In genomic region chr21:41678016-41678935, GRCh38 we compare ENCODE assay signal across 7 cellular contexts.
DNase-seq lines count a peak whose midpoint lies in the region; ATAC-seq and TF ChIP-seq lines count a peak whose summit lies in the region.

No MANE protein-coding gene starts in this region.

- no peak overlapping the region for H3K4me2 ChIP-seq in Karpas-422 (ENCODE audit: low read depth, low read length, poor library complexity, severe bottlenecking)

- H3K27ac ChIP-seq in HUES64 (ENCODE audit: low read depth, low read length) (peak overlapping the region; percentile 51; the same call in 1 of the 2 replicates), RWPE2 (ENCODE audit: poor library complexity, severe bottlenecking) (peak overlapping the region; percentile 98), suprapubic skin (peak overlapping the region; percentile 93), Karpas-422 (ENCODE audit: low read length) (no peak overlapping the region)

- H3K9me2 ChIP-seq in Karpas-422 (replicated peaks; ENCODE audit: insufficient read depth, low read length): no peaks in the 10 kb centered on the region

- H3K4me3 ChIP-seq in HUES64 (ENCODE audit: low read length): no peak overlapping the region
- H3K4me3 ChIP-seq in RWPE2 (ENCODE audit: severe bottlenecking): no peak overlapping the region
- no peak overlapping the region for H3K4me3 ChIP-seq in suprapubic skin
- H3K4me3 ChIP-seq in Karpas-422 (ENCODE audit: low read length): no peak overlapping the region

- peaks cover 16% of the 10 kb centered on the region for H3K4me1 ChIP-seq in HUES64 (ENCODE audit: insufficient read depth, low read length)
- peaks cover 42% of the 10 kb centered on the region for H3K4me1 ChIP-seq in RWPE2 (ENCODE audit: insufficient read depth, poor library complexity, severe bottlenecking)
- peaks cover 52% of the 10 kb centered on the region for H3K4me1 ChIP-seq in suprapubic skin
- H3K4me1 ChIP-seq in Karpas-422 (ENCODE audit: low read length): no peaks in the 10 kb centered on the region

- H2AFZ ChIP-seq in Karpas-422 (ENCODE audit: low read length): no peak overlapping the region

- H3K9ac ChIP-seq in HUES64 (ENCODE audit: low read depth, low read length) (peak overlapping the region; percentile 13; the same call in 1 of the 2 replicates), Karpas-422 (ENCODE audit: low read length) (no peak overlapping the region)

- TF ChIP-seq CTCF in RWPE2 (IDR thresholded peaks at IDR 0.05; ENCODE audit: poor library complexity, severe bottlenecking) (no peak), suprapubic skin (IDR thresholded peaks at IDR 0.05) (peak; percentile 1 to 14)

- no peaks in the 10 kb centered on the region for H3K27me3 ChIP-seq in HUES64 (ENCODE audit: insufficient read depth, low read length)
- no peaks in the 10 kb centered on the region for H3K27me3 ChIP-seq in RWPE2 (ENCODE audit: insufficient read depth, poor library complexity, severe bottlenecking)
- no peaks in the 10 kb centered on the region for H3K27me3 ChIP-seq in suprapubic skin
- H3K27me3 ChIP-seq in Karpas-422 (ENCODE audit: low read length): no peaks in the 10 kb centered on the region

- peak; percentile 70 for ATAC-seq in RWPE2 (ENCODE audit: low read depth)
- no peak for ATAC-seq in GM21367 (IDR thresholded peaks at IDR 0.05; ENCODE audit: unreplicated experiment)
- no peak for ATAC-seq in GM19035 (IDR thresholded peaks at IDR 0.05; ENCODE audit: unreplicated experiment)

- TF ChIP-seq POLR2A in suprapubic skin (IDR thresholded peaks at IDR 0.05): no peak

- no peaks in the 10 kb centered on the region for H4K20me1 ChIP-seq in Karpas-422 (ENCODE audit: insufficient read depth, low read depth, low read length)

- TF ChIP-seq EP300 in suprapubic skin (IDR thresholded peaks at IDR 0.05): no peak

- H3K9me3 ChIP-seq in HUES64 (ENCODE audit: insufficient read depth, low read depth, low read length) (no peaks in the 10 kb centered on the region), RWPE2 (ENCODE audit: severe bottlenecking) (no peaks in the 10 kb centered on the region), suprapubic skin (no peaks in the 10 kb centered on the region), Karpas-422 (ENCODE audit: low read length) (no peaks in the 10 kb centered on the region)

- peak; percentile 91 for DNase-seq in RWPE2 (ENCODE audit: low spot score)
- peak; percentile 78 for DNase-seq in islet precursor cell
- no peak for DNase-seq in suprapubic skin (ENCODE audit: low spot score in 2 of 2)
- no peak for DNase-seq in Karpas-422

- H3K79me2 ChIP-seq in Karpas-422 (ENCODE audit: low read length): no peaks in the 10 kb centered on the region

- H3K36me3 ChIP-seq in HUES64 (ENCODE audit: insufficient read depth, low read length) (no peaks in the 10 kb centered on the region), RWPE2 (ENCODE audit: low read depth) (no peaks in the 10 kb centered on the region), suprapubic skin (no peaks in the 10 kb centered on the region), Karpas-422 (ENCODE audit: insufficient read depth, low read length) (no peaks in the 10 kb centered on the region)

- 70% methylated on average over 17 of the region's 17 CpGs for WGBS in HUES64
- 56% methylated on average over 11 of the region's 17 CpGs for WGBS in suprapubic skin

Comparison
In these comparisons a context has a peak if more than half of its experiments do, and no peak if none do; other contexts are left out.
1. DNase-seq: peak in RWPE2 (single experiment) and islet precursor cell (single experiment); none in suprapubic skin (0 of 2) and Karpas-422 (single experiment).